22 cellular contexts compared by ENCODE assay signal in the genomic region with DNA sequence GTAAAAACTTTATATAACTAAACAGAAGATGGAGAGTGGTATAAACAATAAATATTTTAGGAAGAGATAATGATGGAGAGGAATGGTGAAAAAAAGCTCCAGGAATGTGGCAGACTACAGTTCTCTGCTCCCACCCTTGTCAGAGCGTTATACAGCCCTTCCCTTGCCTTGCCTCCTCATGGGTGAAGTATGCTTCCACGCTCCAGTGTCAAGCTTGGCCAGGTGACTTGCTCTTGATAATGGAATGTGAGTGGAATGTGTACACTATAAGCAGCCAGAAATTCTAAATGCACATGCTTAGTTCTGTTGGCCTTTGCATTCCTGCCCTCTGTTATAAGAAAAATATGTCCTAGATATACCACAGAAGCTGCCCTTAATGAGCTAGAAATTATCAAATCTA. TPM values are rescaled to one million over a fixed set of nuclear protein-coding genes. Genes with fewer than 3 reads are reported as not detected.
A peak's percentile ranks its signal among the peaks of the same experiment; 100 is the strongest.
DNase-seq lines count a peak whose midpoint lies in the region; ATAC-seq and TF ChIP-seq lines count a peak whose summit lies in the region.
"Had no signal": no experiment of that assay in that cellular context is flagged by ENCODE, and none has a peak within 500 bp of the region (broad histone marks: within the 10 kb centered on the region; RNA-seq: fewer than 3 reads in every experiment).

No MANE protein-coding gene starts in this region.

- H3K27ac ChIP-seq in left lung = no peak overlapping the region
- H3K27ac ChIP-seq: epithelial cell of prostate, HL-60 had no signal

- ATAC-seq in left lung (peak; percentile 99), HG03280 (IDR thresholded peaks at IDR 0.05; ENCODE audit: unreplicated experiment) (no peak), left lobe of liver (no peak)
- ATAC-seq: stimulated activated effector memory CD8-positive, alpha-beta T cell treated with anti-CD3 and anti-CD28 coated beads, Interleukin-12 subunit alpha, Interleukin-12 subunit beta, amount 100 ng/mL, for 72 hours had no signal

- H3K4me3 Mint-ChIP-seq in glutamatergic neuron (ENCODE audit: unreplicated experiment) = no peak overlapping the region
- H3K4me3 Mint-ChIP-seq: activated naive CD4-positive, alpha-beta T cell treated with anti-CD3 and anti-CD28 coated beads, Interleukin-2, amount 50 U/mL, for 24 hours; brain; CD8-positive, alpha-beta memory T cell; dendritic cell treated with granulocyte-macrophage colony-stimulating factor and Interleukin-4, amounts not matched to agents 40 ng/mL and 50 ng/mL, for 4 days; immature natural killer cell; neural crest cell; stimulated activated effector memory CD8-positive, alpha-beta T cell treated with anti-CD3 and anti-CD28 coated beads, Interleukin-12 subunit alpha, Interleukin-12 subunit beta, amount 100 ng/mL, for 72 hours had no signal

- H3K27ac Mint-ChIP-seq in glutamatergic neuron (ENCODE audit: unreplicated experiment) = no peak overlapping the region
- H3K27ac Mint-ChIP-seq: activated naive CD4-positive, alpha-beta T cell treated with anti-CD3 and anti-CD28 coated beads, Interleukin-2, amount 50 U/mL, for 24 hours; brain; CD8-positive, alpha-beta memory T cell; dendritic cell treated with granulocyte-macrophage colony-stimulating factor and Interleukin-4, amounts not matched to agents 40 ng/mL and 50 ng/mL, for 4 days; immature natural killer cell; stimulated activated effector memory CD8-positive, alpha-beta T cell treated with anti-CD3 and anti-CD28 coated beads, Interleukin-12 subunit alpha, Interleukin-12 subunit beta, amount 100 ng/mL, for 72 hours had no signal

- intact Hi-C loops in left lung (cut with DNase I) (no loop called here), head of caudate nucleus (cut with DNase I) (no loop called here)

- peak; percentile 5 for DNase-seq in A172 (ENCODE audit: low spot score)
- peak; percentile 42 for DNase-seq in GM04503 (ENCODE audit: low read depth)
- DNase-seq in astrocyte of the spinal cord (ENCODE audit: low read depth, low spot score) = peak; percentile 8
- DNase-seq in left lung = no peak
- no peak for DNase-seq in head of caudate nucleus
- no peak for DNase-seq in left lobe of liver (ENCODE audit: low spot score)
- DNase-seq in glutamatergic neuron = no peak
- DNase-seq: activated CD4-positive, alpha-beta T cell treated with anti-CD3 and anti-CD28 coated beads, Interleukin-2, amount 50 U/mL, for 4 hours; CD8-positive, alpha-beta memory T cell; DND-41; immature natural killer cell; midbrain; NCI-H187 treated with DMSO at 0.1 percent for 48 hours; NCI-H446 had no signal

- TF ChIP-seq CTCF in astrocyte of the spinal cord (IDR thresholded peaks at IDR 0.05; ENCODE audit: low read depth, low read length) (no peak), left lung (IDR thresholded peaks at IDR 0.05) (no peak), glutamatergic neuron (IDR thresholded peaks at IDR 0.05; ENCODE audit: partially characterized antibody, unreplicated experiment) (no peak)

- peaks cover 0 to 4% of the 10 kb centered on the region in 2 donors for H3K9me3 ChIP-seq in left lung

- H3K27me3 Mint-ChIP-seq in glutamatergic neuron (ENCODE audit: unreplicated experiment) = no peaks in the 10 kb centered on the region

- H3K4me3 ChIP-seq in astrocyte of the spinal cord (ENCODE audit: low read depth, low read length) (no peak overlapping the region), left lung (no peak overlapping the region)

- H3K36me3 ChIP-seq in left lung = no peaks in the 10 kb centered on the region

- no peaks in the 10 kb centered on the region for H3K36me3 Mint-ChIP-seq in glutamatergic neuron (ENCODE audit: unreplicated experiment)
- H3K36me3 Mint-ChIP-seq: brain; immature natural killer cell; stimulated activated effector memory CD8-positive, alpha-beta T cell treated with anti-CD3 and anti-CD28 coated beads, Interleukin-12 subunit alpha, Interleukin-12 subunit beta, amount 100 ng/mL, for 72 hours had no signal

- no peaks in the 10 kb centered on the region for H3K9me3 Mint-ChIP-seq in glutamatergic neuron (ENCODE audit: unreplicated experiment)
- H3K9me3 Mint-ChIP-seq: activated naive CD4-positive, alpha-beta T cell treated with anti-CD3 and anti-CD28 coated beads, Interleukin-2, amount 50 U/mL, for 24 hours; stimulated activated effector memory CD8-positive, alpha-beta T cell treated with anti-CD3 and anti-CD28 coated beads, Interleukin-12 subunit alpha, Interleukin-12 subunit beta, amount 100 ng/mL, for 72 hours had no signal

- no peaks in the 10 kb centered on the region for H3K4me1 Mint-ChIP-seq in glutamatergic neuron (ENCODE audit: low read depth, unreplicated experiment)
- H3K4me1 Mint-ChIP-seq: activated naive CD4-positive, alpha-beta T cell treated with anti-CD3 and anti-CD28 coated beads, Interleukin-2, amount 50 U/mL, for 24 hours; brain; CD8-positive, alpha-beta memory T cell; immature natural killer cell; neural crest cell; stimulated activated effector memory CD8-positive, alpha-beta T cell treated with anti-CD3 and anti-CD28 coated beads, Interleukin-12 subunit alpha, Interleukin-12 subunit beta, amount 100 ng/mL, for 72 hours had no signal

- H3K27me3 ChIP-seq in left lung = no peaks in the 10 kb centered on the region

- peaks cover 0 to 3% of the 10 kb centered on the region in 2 donors for H3K4me1 ChIP-seq in left lung

- in situ Hi-C loops in astrocyte of the spinal cord (cut with HindIII; ENCODE audit: low sequenced_read_pairs) = no loop called here

RNA-seq across cellular contexts. Expression of gene POGK, which starts 24.7 kb away (rescaled TPM):
- 59.3 and 61.8 TPM in 2 replicates for total RNA-seq in A172 (2014; rRNA removed; shearing (Covaris generic))
- total RNA-seq in left lung = 10 to 100 TPM; 48.9 to 49.6 TPM
- 10.1 TPM for total RNA-seq in left lobe of liver
- 60.3 TPM for total RNA-seq in glutamatergic neuron (ENCODE audit: unreplicated experiment)

Comparison
In these comparisons a context has a peak if more than half of its experiments do, and no peak if none do; other contexts are left out.
1. DNase-seq: peak in A172 (single experiment), GM04503 (single experiment) and astrocyte of the spinal cord (single experiment); none in left lung (0 of 2), head of caudate nucleus (0 of 42), left lobe of liver (single experiment) and glutamatergic neuron (single experiment).